9 cellular contexts compared by ENCODE assay signal in genomic region chr4:158613046-158613445, GRCh38.
"Had no signal": no experiment of that assay in that cellular context is flagged by ENCODE, and none has a peak within 500 bp of the region (broad histone marks: within the 10 kb centered on the region; RNA-seq: fewer than 3 reads in every experiment).

No MANE protein-coding gene starts in this region.

- H3K4me3 ChIP-seq: GM23248, HAP-1, K562 had no signal

- H3K27ac ChIP-seq: GM23248 had no signal

- H3K9me3 ChIP-seq: HAP-1 had no signal

- H3K4me1 ChIP-seq: HAP-1 had no signal

- H3K36me3 ChIP-seq: HAP-1 had no signal

- H3K9ac ChIP-seq: GM23248 had no signal

- ATAC-seq: HCT116, K562 had no signal

- DNase-seq: GM23248, GOT3, H7, HFFc6, IMR-90, KG1 had no signal

- H2AFZ ChIP-seq: GM23248 had no signal
